11 cellular contexts compared by ENCODE assay signal in the genomic region with DNA sequence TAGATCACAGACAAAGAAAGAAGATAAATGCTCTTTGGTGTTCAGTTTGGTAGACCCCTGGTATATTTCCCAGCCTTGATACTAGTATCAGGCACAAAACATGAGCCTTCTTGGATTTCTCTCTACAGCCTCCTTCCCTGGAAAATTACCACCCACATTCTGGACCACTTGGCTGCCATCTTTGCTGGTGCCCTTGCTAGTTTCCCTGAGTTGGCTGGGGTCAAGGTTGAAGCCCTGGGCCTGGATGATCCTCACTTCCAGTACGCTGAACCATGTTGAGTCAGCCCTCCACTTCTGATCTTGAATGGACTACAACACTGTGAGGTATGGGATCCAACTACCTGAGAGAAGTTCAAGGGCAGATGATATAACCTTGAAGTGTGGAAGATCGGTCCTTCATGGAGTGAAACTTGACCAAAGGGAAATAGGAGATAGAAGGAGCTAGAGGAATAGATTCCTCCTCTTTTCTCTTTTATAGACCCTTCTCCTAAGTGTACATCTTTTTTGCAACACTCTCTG.
"Had no signal": no experiment of that assay in that cellular context is flagged by ENCODE, and none has a peak within 500 bp of the region (broad histone marks: within the 10 kb centered on the region; RNA-seq: fewer than 3 reads in every experiment).

No MANE protein-coding gene starts in this region.

- H3K9ac ChIP-seq: GM23248 had no signal

- H3K27ac ChIP-seq: GM23248 had no signal

- H3K36me3 ChIP-seq: HAP-1 had no signal

- ATAC-seq: GM23338, HCT116 had no signal

- FAIRE-seq: H1, H54 had no signal

- H3K4me2 ChIP-seq: GM23338 had no signal

- H3K4me1 ChIP-seq: HAP-1 had no signal

- H2AFZ ChIP-seq: GM23248, GM23338 had no signal

- H3K4me3 ChIP-seq: GM23248, GM23338, HAP-1 had no signal

- H3K9me3 ChIP-seq: HAP-1 had no signal

- DNase-seq: GM23248, GOT3, H7, H9, HCEC 1CT, HFFc6 had no signal
